Comparison of ENCODE assay signal across 8 cellular contexts in the genomic region with DNA sequence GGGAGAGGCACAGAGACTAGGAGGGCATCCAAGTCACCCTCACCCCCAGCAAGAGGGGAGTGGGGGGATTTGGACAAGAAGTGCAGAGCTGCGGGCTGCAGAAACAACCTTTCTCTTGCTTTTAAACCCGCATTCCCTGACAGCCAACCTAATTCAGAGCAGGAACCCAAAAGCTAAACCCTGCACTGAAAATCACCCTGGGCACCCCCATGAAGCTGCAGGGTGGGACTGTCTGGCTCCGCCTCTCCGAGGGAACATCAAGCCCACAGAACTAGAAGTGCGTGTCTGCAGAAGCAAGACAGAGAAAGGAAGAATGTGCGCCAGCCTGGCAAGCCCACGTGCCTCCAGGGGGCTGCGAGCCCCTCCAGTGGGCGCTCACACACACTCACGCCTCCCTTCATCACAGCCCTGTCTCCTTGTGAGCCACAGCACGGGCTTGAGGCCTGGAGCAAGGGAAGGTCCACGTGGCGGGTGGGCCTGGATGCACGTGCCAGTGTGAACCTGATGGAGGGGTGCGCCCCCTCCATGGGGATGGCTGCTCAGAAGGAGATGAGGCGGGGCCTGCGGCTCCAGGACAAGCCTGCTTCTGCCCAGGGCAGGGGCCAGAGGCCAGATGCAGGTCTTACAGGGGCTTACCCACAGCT. TPM values are rescaled to one million over a fixed set of nuclear protein-coding genes. Genes with fewer than 3 reads are reported as not detected.
DNase-seq lines count a peak whose midpoint lies in the region; ATAC-seq and TF ChIP-seq lines count a peak whose summit lies in the region.

No MANE protein-coding gene starts in this region.

- peak overlapping the region; percentile 24 for H3K4ac ChIP-seq in neuronal stem cell (ENCODE audit: low read length)

- no peak for TF ChIP-seq CTCF in GM12875 (IDR thresholded peaks at IDR 0.05; ENCODE audit: borderline replicate concordance, insufficient read depth, low read depth, low read length)
- no peak for TF ChIP-seq CTCF in endodermal cell (conservative IDR thresholded peaks at IDR 0.05)

- peak overlapping the region; percentile 86 for H2BK12ac ChIP-seq in neuronal stem cell (ENCODE audit: low read length)

- peak overlapping the region; percentile 26 for H3K4me3 ChIP-seq in GM12875 (ENCODE audit: low read depth, low read length)
- no peak overlapping the region for H3K4me3 ChIP-seq in endodermal cell (ENCODE audit: low read length)
- H3K4me3 ChIP-seq in neuronal stem cell (ENCODE audit: low read length in 2 of 2), result peak overlapping the region in 1 of 2 donors; percentile 15

- no peaks in the 10 kb centered on the region for H3K27me3 Mint-ChIP-seq in endodermal cell (ENCODE audit: insufficient read depth)

- no peaks in the 10 kb centered on the region for H3K9me3 Mint-ChIP-seq in endodermal cell

- H3K4me1 ChIP-seq in endodermal cell (ENCODE audit: control insufficient read depth, insufficient read depth, low read length) (peaks cover 19% of the 10 kb centered on the region), neuronal stem cell (ENCODE audit: control insufficient read depth in 2 of 2, insufficient read depth in 1 of 2, low read depth in 1 of 2, low read length in 2 of 2) (peaks cover 32 to 44% of the 10 kb centered on the region in 2 donors)

- H3K9me3 ChIP-seq in endodermal cell (ENCODE audit: control insufficient read depth, low read length) (no peaks in the 10 kb centered on the region), neuronal stem cell (replicated peaks in 1 of 2; ENCODE audit: control insufficient read depth in 2 of 2, insufficient read depth in 1 of 2, low read depth in 1 of 2, low read length in 2 of 2) (no peaks in the 10 kb centered on the region)

- H4K8ac ChIP-seq in neuronal stem cell (ENCODE audit: low read depth, low read length), result no peak overlapping the region

- H3K36me3 Mint-ChIP-seq in endodermal cell (ENCODE audit: low read depth), result peaks cover 4% of the 10 kb centered on the region

- no peak overlapping the region for H4K91ac ChIP-seq in neuronal stem cell (ENCODE audit: low read depth, low read length, poor library complexity)

- H3K9ac ChIP-seq in endodermal cell (ENCODE audit: extremely low read depth, low read length, poor library complexity, severe bottlenecking) (no peak overlapping the region), neuronal stem cell (ENCODE audit: low read depth, low read length, poor library complexity) (peak overlapping the region; percentile 86)

- ATAC-seq in SK-N-SH treated with all-trans-retinoic acid at 6 μM for 48 hours (peak; percentile 2; the same call in 1 of the 3 replicates), GM18868 (IDR thresholded peaks at IDR 0.05; ENCODE audit: unreplicated experiment) (no peak), HG03378 (IDR thresholded peaks at IDR 0.05; ENCODE audit: unreplicated experiment) (no peak)

- no peak overlapping the region for H3K4me3 Mint-ChIP-seq in endodermal cell

- peaks cover 3% of the 10 kb centered on the region for H3K36me3 ChIP-seq in endodermal cell (ENCODE audit: control insufficient read depth, insufficient read depth, low read length)
- H3K36me3 ChIP-seq in neuronal stem cell (replicated peaks in 1 of 2; ENCODE audit: control insufficient read depth in 2 of 2, insufficient read depth in 2 of 2, low read length in 2 of 2), result peaks cover 4 to 27% of the 10 kb centered on the region in 2 donors

- no peak overlapping the region for H3K4me2 ChIP-seq in neuronal stem cell (ENCODE audit: insufficient read depth, low read length, poor library complexity, severe bottlenecking)

- H3K18ac ChIP-seq in neuronal stem cell (ENCODE audit: low read length), result peak overlapping the region; percentile 93

- H2AK5ac ChIP-seq in neuronal stem cell (ENCODE audit: low read depth, low read length), result peak overlapping the region; percentile 28

- H3K14ac ChIP-seq in neuronal stem cell (ENCODE audit: low read length), result peak overlapping the region; percentile 78

- H2AFZ ChIP-seq in neuronal stem cell (ENCODE audit: low read length), result peak overlapping the region; percentile 73

- peak overlapping the region; percentile 61 for H3K23ac ChIP-seq in neuronal stem cell (ENCODE audit: low read depth, low read length, poor library complexity)

- H3K27me3 ChIP-seq in endodermal cell (ENCODE audit: control insufficient read depth, insufficient read depth, low read length, poor library complexity, severe bottlenecking), result no peaks in the 10 kb centered on the region
- H3K27me3 ChIP-seq in neuronal stem cell (ENCODE audit: control insufficient read depth in 3 of 3, insufficient read depth in 3 of 3, low read depth in 1 of 3, low read length in 3 of 3), result no peaks in the 10 kb centered on the region

- peak overlapping the region; percentile 3 for H2BK5ac ChIP-seq in neuronal stem cell (ENCODE audit: low read length)

- peak overlapping the region; percentile 80 for H2BK15ac ChIP-seq in neuronal stem cell (ENCODE audit: low read length)

- WGBS in endodermal cell (ENCODE audit: insufficient coverage in 1 of 2, insufficient read length in 1 of 2), 2 experiments, result 67 to 73% methylated on average over 9 to 17 of the region's 17 CpGs
- WGBS in neuronal stem cell (ENCODE audit: extremely low coverage in 2 of 2, insufficient read length in 2 of 2, insufficient replicate concordance in 1 of 2), 2 donors, result no CpG with 5 or more reads among the region's 17 CpGs

- H3K27ac Mint-ChIP-seq in endodermal cell, result no peak overlapping the region

- DNase-seq in endodermal cell (peak; percentile 71), neuronal stem cell (ENCODE audit: low spot score) (no peak), DMS53 treated with DMSO at 0.1 percent for 48 hours (lab: John Stamatoyannopoulos, UW; ENCODE audit: unreplicated experiment) (no peak)
- no peak for DNase-seq in activated CD4-positive, alpha-beta T cell treated with anti-CD3 and anti-CD28 coated beads, Interleukin-2, amount 50 U/mL, for 4 hours

- H3K27ac ChIP-seq in endodermal cell (ENCODE audit: low read depth, low read length) (peak overlapping the region; percentile 62), neuronal stem cell (replicated peaks; ENCODE audit: low read length) (peak overlapping the region; percentile 23)

- no peak overlapping the region for H2BK120ac ChIP-seq in neuronal stem cell (ENCODE audit: low read depth, low read length)

- H3K4me1 Mint-ChIP-seq in endodermal cell, result peaks cover 34% of the 10 kb centered on the region

- peaks cover 8% of the 10 kb centered on the region for H3K79me1 ChIP-seq in neuronal stem cell (ENCODE audit: low read depth, low read length)

TF ChIP-seq in SK-N-SH treated with all-trans-retinoic acid at 6 μM for 48 hours, 23 proteins besides CTCF, POLR2A, EP300 and RAD21:
- TF ChIP-seq TOX (CRISPR knock-in tag; IDR thresholded peaks at IDR 0.05; ENCODE audit: borderline replicate concordance), result no peak
- TF ChIP-seq ZFP3 (CRISPR knock-in tag; IDR thresholded peaks at IDR 0.05), result no peak
- no peak for TF ChIP-seq ZNF8 (CRISPR knock-in tag; IDR thresholded peaks at IDR 0.05)
- no peak for TF ChIP-seq OSR1 (CRISPR knock-in tag; IDR thresholded peaks at IDR 0.05)
- TF ChIP-seq BACH2 (CRISPR knock-in tag; IDR thresholded peaks at IDR 0.05; ENCODE audit: borderline replicate concordance), result no peak
- TF ChIP-seq, protein P1, sequence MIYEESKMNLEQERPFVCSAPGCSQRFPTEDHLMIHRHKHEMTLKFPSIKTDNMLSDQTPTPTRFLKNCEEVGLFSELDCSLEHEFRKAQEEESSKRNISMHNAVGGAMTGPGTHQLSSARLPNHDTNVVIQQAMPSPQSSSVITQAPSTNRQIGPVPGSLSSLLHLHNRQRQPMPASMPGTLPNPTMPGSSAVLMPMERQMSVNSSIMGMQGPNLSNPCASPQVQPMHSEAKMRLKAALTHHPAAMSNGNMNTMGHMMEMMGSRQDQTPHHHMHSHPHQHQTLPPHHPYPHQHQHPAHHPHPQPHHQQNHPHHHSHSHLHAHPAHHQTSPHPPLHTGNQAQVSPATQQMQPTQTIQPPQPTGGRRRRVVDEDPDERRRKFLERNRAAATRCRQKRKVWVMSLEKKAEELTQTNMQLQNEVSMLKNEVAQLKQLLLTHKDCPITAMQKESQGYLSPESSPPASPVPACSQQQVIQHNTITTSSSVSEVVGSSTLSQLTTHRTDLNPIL (CRISPR knock-in tag; IDR thresholded peaks at IDR 0.05; ENCODE audit: low read depth), result no peak

RNA-seq across cellular contexts. Expression of a gene that starts 27.8 kb away (rescaled TPM):
- 10 to 100 TPM; 66.9 to 70.4 TPM for total RNA-seq in endodermal cell
- 114 TPM for polyA plus RNA-seq in endodermal cell (2013, experiment 1 of 2)
- 103 TPM for polyA plus RNA-seq in endodermal cell (2013, experiment 2 of 2)
- polyA plus RNA-seq in neuronal stem cell (2013, experiment 1 of 2), result 48.0 TPM
- 49.4 TPM for polyA plus RNA-seq in neuronal stem cell (2013, experiment 2 of 2)
